In the genomic region with DNA sequence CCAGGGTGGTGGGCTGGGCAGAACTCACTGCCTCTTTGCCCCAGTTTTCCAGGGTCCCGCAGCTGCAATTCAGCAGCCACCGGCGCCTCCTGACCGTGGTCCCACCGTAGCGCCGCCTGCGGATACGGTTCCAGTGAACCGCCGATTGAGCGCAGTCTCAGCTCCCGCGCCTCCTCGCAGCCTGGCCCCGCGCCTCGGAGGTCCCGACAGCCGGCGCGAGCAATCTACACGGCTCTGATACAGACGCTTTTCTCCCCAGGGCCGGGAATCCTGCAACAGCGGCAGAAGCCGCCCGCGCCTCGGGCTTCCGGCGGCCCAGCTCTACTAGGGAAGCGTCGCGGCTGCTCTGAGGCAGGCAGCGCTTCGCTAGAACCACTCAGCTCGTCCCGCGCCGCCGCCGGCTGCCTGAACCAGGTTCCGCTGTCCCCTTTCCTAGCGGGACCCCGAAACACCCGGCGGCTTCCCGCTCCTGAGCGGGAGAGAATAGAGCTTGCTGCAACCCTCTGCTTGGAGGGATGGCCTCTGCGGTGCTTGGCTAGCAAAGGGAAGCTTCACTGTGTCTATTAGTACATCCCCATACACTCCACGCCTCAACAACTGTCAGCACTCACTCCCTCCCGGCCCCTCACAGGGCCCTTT, we compare ENCODE assay signal across 8 cellular contexts. TPM values are rescaled to one million over a fixed set of nuclear protein-coding genes. Genes with fewer than 3 reads are reported as not detected.
DNase-seq lines count a peak whose midpoint lies in the region; ATAC-seq lines count a peak whose summit lies in the region.

No MANE protein-coding gene starts in this region.

- no peaks in the 10 kb centered on the region for H3K9me3 Mint-ChIP-seq in activated naive CD8-positive, alpha-beta T cell treated with anti-CD3 and anti-CD28 coated beads for 36 hours
- H3K9me3 Mint-ChIP-seq in stimulated activated naive B cell treated with anti-CD40 and anti-IgM and Interleukin-4, amounts not matched to agents 10 μg/mL and 1 μg/mL and 100 μg/mL, for 72 hours = no peaks in the 10 kb centered on the region

- H3K27ac ChIP-seq in iPS-18a (ENCODE audit: low read length) = no peak overlapping the region

- no peak overlapping the region for H3K9ac ChIP-seq in iPS-18a (ENCODE audit: low read length)

- ATAC-seq in stimulated activated naive B cell treated with anti-CD40 and anti-IgM and Interleukin-4, amounts not matched to agents 10 μg/mL and 1 μg/mL and 100 μg/mL, for 72 hours (replicated peaks) = peak; percentile 52 to 58
- no peak for ATAC-seq in GM19397 (IDR thresholded peaks at IDR 0.05; ENCODE audit: unreplicated experiment)
- ATAC-seq in GM19023 (IDR thresholded peaks at IDR 0.05; ENCODE audit: unreplicated experiment) = no peak

- H3K27ac Mint-ChIP-seq in activated naive CD8-positive, alpha-beta T cell treated with anti-CD3 and anti-CD28 coated beads for 36 hours = no peak overlapping the region
- H3K27ac Mint-ChIP-seq in stimulated activated naive B cell treated with anti-CD40 and anti-IgM and Interleukin-4, amounts not matched to agents 10 μg/mL and 1 μg/mL and 100 μg/mL, for 72 hours = no peak overlapping the region

- H3K27me3 Mint-ChIP-seq in activated naive CD8-positive, alpha-beta T cell treated with anti-CD3 and anti-CD28 coated beads for 36 hours = peaks cover 75% of the 10 kb centered on the region
- H3K27me3 Mint-ChIP-seq in stimulated activated naive B cell treated with anti-CD40 and anti-IgM and Interleukin-4, amounts not matched to agents 10 μg/mL and 1 μg/mL and 100 μg/mL, for 72 hours = peaks cover 70 to 96% of the 10 kb centered on the region in 2 donors

- peaks cover 92% of the 10 kb centered on the region for H3K27me3 ChIP-seq in iPS-18a (ENCODE audit: control insufficient read depth, insufficient read depth, low read length)

- no peaks in the 10 kb centered on the region for H3K9me3 ChIP-seq in iPS-18a (ENCODE audit: control insufficient read depth, low read depth, low read length)

- H3K4me3 Mint-ChIP-seq in activated naive CD8-positive, alpha-beta T cell treated with anti-CD3 and anti-CD28 coated beads for 36 hours = peak overlapping the region; percentile 38
- peak overlapping the region; percentile 34 to 79 for H3K4me3 Mint-ChIP-seq in stimulated activated naive B cell treated with anti-CD40 and anti-IgM and Interleukin-4, amounts not matched to agents 10 μg/mL and 1 μg/mL and 100 μg/mL, for 72 hours

- DNase-seq in activated CD8-positive, alpha-beta memory T cell treated with anti-CD3 and anti-CD28 coated beads for 24 hours = peak; percentile 66
- no peak for DNase-seq in activated CD8-positive, alpha-beta memory T cell treated with anti-CD3 and anti-CD28 coated beads, Interleukin-2, amount 50 U/mL, for 4 hours
- DNase-seq in activated naive CD8-positive, alpha-beta T cell treated with anti-CD3 and anti-CD28 coated beads for 36 hours = peak; percentile 22
- DNase-seq in stimulated activated naive B cell treated with anti-CD40 and anti-IgM and Interleukin-4, amounts not matched to agents 10 μg/mL and 1 μg/mL and 100 μg/mL, for 72 hours = no peak
- DNase-seq in inferior parietal cortex (ENCODE audit: extremely low spot score) = no peak

- H3K4me3 ChIP-seq in iPS-18a (ENCODE audit: low read length) = peak overlapping the region; percentile 49

- H3K4me1 ChIP-seq in iPS-18a (ENCODE audit: control insufficient read depth, low read depth, low read length) = peaks cover 25% of the 10 kb centered on the region

- H3K4me1 Mint-ChIP-seq in activated naive CD8-positive, alpha-beta T cell treated with anti-CD3 and anti-CD28 coated beads for 36 hours = peaks cover 19% of the 10 kb centered on the region
- H3K4me1 Mint-ChIP-seq in stimulated activated naive B cell treated with anti-CD40 and anti-IgM and Interleukin-4, amounts not matched to agents 10 μg/mL and 1 μg/mL and 100 μg/mL, for 72 hours = peaks cover 25 to 45% of the 10 kb centered on the region in 2 donors

- H3K36me3 Mint-ChIP-seq in activated naive CD8-positive, alpha-beta T cell treated with anti-CD3 and anti-CD28 coated beads for 36 hours = no peaks in the 10 kb centered on the region
- peaks cover under 1 to 2% of the 10 kb centered on the region in 2 donors for H3K36me3 Mint-ChIP-seq in stimulated activated naive B cell treated with anti-CD40 and anti-IgM and Interleukin-4, amounts not matched to agents 10 μg/mL and 1 μg/mL and 100 μg/mL, for 72 hours

- H3K36me3 ChIP-seq in iPS-18a (ENCODE audit: control insufficient read depth, low read depth, low read length) = no peaks in the 10 kb centered on the region

RNA-seq across cellular contexts. Expression of gene FOXL2NB, which starts 3.1 kb away (rescaled TPM):
- not detected for total RNA-seq in activated naive CD8-positive, alpha-beta T cell treated with anti-CD3 and anti-CD28 coated beads for 36 hours

RNA-seq across cellular contexts. Expression of gene FOXL2, which starts 3.2 kb away (rescaled TPM):
- not detected for total RNA-seq in activated naive CD8-positive, alpha-beta T cell treated with anti-CD3 and anti-CD28 coated beads for 36 hours

RNA-seq across cellular contexts. Expression of gene PRR23A, which starts 55.9 kb away (rescaled TPM):
- total RNA-seq in activated naive CD8-positive, alpha-beta T cell treated with anti-CD3 and anti-CD28 coated beads for 36 hours = not detected

Comparison
In these comparisons a context has a peak if more than half of its experiments do, and no peak if none do; other contexts are left out.
1. DNase-seq: peak in activated CD8-positive, alpha-beta memory T cell treated with anti-CD3 and anti-CD28 coated beads for 24 hours (single experiment) and activated naive CD8-positive, alpha-beta T cell treated with anti-CD3 and anti-CD28 coated beads for 36 hours (single experiment); none in activated CD8-positive, alpha-beta memory T cell treated with anti-CD3 and anti-CD28 coated beads, Interleukin-2, amount 50 U/mL, for 4 hours (single experiment), stimulated activated naive B cell treated with anti-CD40 and anti-IgM and Interleukin-4, amounts not matched to agents 10 μg/mL and 1 μg/mL and 100 μg/mL, for 72 hours (single experiment) and inferior parietal cortex (single experiment).
2. ATAC-seq: peak in stimulated activated naive B cell treated with anti-CD40 and anti-IgM and Interleukin-4, amounts not matched to agents 10 μg/mL and 1 μg/mL and 100 μg/mL, for 72 hours (2 of 2); none in GM19397 (single experiment) and GM19023 (single experiment).